ENCODE assay signal across 9 cellular contexts in genomic region chr20:49851234-49851755, GRCh38. TPM values are rescaled to one million over a fixed set of nuclear protein-coding genes. Genes with fewer than 3 reads are reported as not detected.
DNase-seq lines count a peak whose midpoint lies in the region; ATAC-seq and TF ChIP-seq lines count a peak whose summit lies in the region.
"Had no signal": no experiment of that assay in that cellular context is flagged by ENCODE, and none has a peak within 500 bp of the region (broad histone marks: within the 10 kb centered on the region; RNA-seq: fewer than 3 reads in every experiment).

No MANE protein-coding gene starts in this region.

- H3K36me3 ChIP-seq in mesendoderm (ENCODE audit: control insufficient read depth, insufficient read depth, low read length), result no peaks in the 10 kb centered on the region

- no peak overlapping the region for H3K27ac Mint-ChIP-seq in WTC11
- H3K27ac Mint-ChIP-seq in natural killer cell treated with Interleukin-12 subunit alpha and Interleukin-12 subunit beta and Interleukin-15 and Interleukin-18, amount 100 ng/mL, for 72 hours, result peak overlapping the region in 1 of 2 donors; percentile 34

- no peaks in the 10 kb centered on the region for H3K79me2 ChIP-seq in mesendoderm (ENCODE audit: control insufficient read depth, insufficient read depth, low read length)

- H2BK15ac ChIP-seq in mesendoderm (replicated peaks; ENCODE audit: low read depth), result no peak overlapping the region

- H2BK5ac ChIP-seq in mesendoderm (ENCODE audit: low read length), result no peak overlapping the region

- no peak overlapping the region for H4K8ac ChIP-seq in mesendoderm (ENCODE audit: low read depth, low read length)

- TF ChIP-seq CTCF in WTC11 (IDR thresholded peaks at IDR 0.05), result no peak

- no peaks in the 10 kb centered on the region for H3K36me3 Mint-ChIP-seq in WTC11
- peaks cover 18% of the 10 kb centered on the region for H3K36me3 Mint-ChIP-seq in natural killer cell treated with Interleukin-12 subunit alpha and Interleukin-12 subunit beta and Interleukin-15 and Interleukin-18, amount 100 ng/mL, for 72 hours

- H3K4me3 Mint-ChIP-seq in WTC11, result no peak overlapping the region
- H3K4me3 Mint-ChIP-seq in natural killer cell treated with Interleukin-12 subunit alpha and Interleukin-12 subunit beta and Interleukin-15 and Interleukin-18, amount 100 ng/mL, for 72 hours, result no peak overlapping the region

- WGBS in mesendoderm (ENCODE audit: extremely low coverage, insufficient coverage, low lambda C conversion rate), result no CpG with 5 or more reads among the region's 3 CpGs

- H3K18ac ChIP-seq in mesendoderm (ENCODE audit: low read length), result no peak overlapping the region

- no peak overlapping the region for H3K4me3 ChIP-seq in mesendoderm (ENCODE audit: low read length)

- no peak overlapping the region for H3K9ac ChIP-seq in mesendoderm (ENCODE audit: low read length)

- H3K27me3 ChIP-seq in mesendoderm (ENCODE audit: insufficient read depth, low read length, poor library complexity), result no peaks in the 10 kb centered on the region
- H3K27me3 ChIP-seq: BE2C had no signal

- CTCF ChIA-PET in WTC11 (lab: Charles Lee), result interaction anchor here (0.6 to 3.5 kb wide), 3 partner anchors 37 to 241 kb away, joined by 3 to 14 read pairs (median 4); no protein-coding TSS in a partner anchor

- H3K23ac ChIP-seq in mesendoderm (ENCODE audit: low read length), result no peak overlapping the region

- H3K4me1 ChIP-seq in mesendoderm (ENCODE audit: control insufficient read depth, low read depth, low read length), result no peaks in the 10 kb centered on the region

- H3K9me3 Mint-ChIP-seq in WTC11, result no peaks in the 10 kb centered on the region
- no peaks in the 10 kb centered on the region for H3K9me3 Mint-ChIP-seq in natural killer cell treated with Interleukin-12 subunit alpha and Interleukin-12 subunit beta and Interleukin-15 and Interleukin-18, amount 100 ng/mL, for 72 hours

- H2AK5ac ChIP-seq in mesendoderm (ENCODE audit: low read length), result no peak overlapping the region

- H3K4ac ChIP-seq in mesendoderm (ENCODE audit: low read depth, low read length), result no peak overlapping the region

- no peak overlapping the region for H2BK120ac ChIP-seq in mesendoderm (ENCODE audit: low read depth, low read length)

- intact Hi-C loops in left cardiac atrium (cut with DNase I), result loop anchor here in 1 of 2 donors (10.0 kb wide), 1 partner anchor 306 kb away; no protein-coding TSS in a partner anchor

- H3K4me2 ChIP-seq in mesendoderm (ENCODE audit: low read length), result no peak overlapping the region

- H3K56ac ChIP-seq in mesendoderm (ENCODE audit: low read length), result no peak overlapping the region

- ATAC-seq in WTC11, result no peak
- ATAC-seq in left cardiac atrium, result peak; percentile 61 to 84
- no peak for ATAC-seq in natural killer cell treated with Interleukin-12 subunit alpha and Interleukin-12 subunit beta and Interleukin-15 and Interleukin-18, amount 100 ng/mL, for 72 hours
- no peak for ATAC-seq in GM19463 (IDR thresholded peaks at IDR 0.05; ENCODE audit: unreplicated experiment)

- no peaks in the 10 kb centered on the region for H3K79me1 ChIP-seq in mesendoderm (ENCODE audit: low read length)

- peaks cover 39% of the 10 kb centered on the region for H3K4me1 Mint-ChIP-seq in WTC11
- H3K4me1 Mint-ChIP-seq in natural killer cell treated with Interleukin-12 subunit alpha and Interleukin-12 subunit beta and Interleukin-15 and Interleukin-18, amount 100 ng/mL, for 72 hours (ENCODE audit: low read depth in 2 of 2), result peaks cover 0 to 3% of the 10 kb centered on the region in 2 donors

- H3K27ac ChIP-seq in mesendoderm (ENCODE audit: low read depth, low read length), result no peak overlapping the region

- DNase-seq in C1 segment of cervical spinal cord (lab: John Stamatoyannopoulos, UW) (peak in 12 of 14 donors; percentile 12 to 78 (median 61)), WTC11 (ENCODE audit: low spot score) (no peak), left cardiac atrium (no peak), putamen (ENCODE audit: low spot score) (peak; percentile 82), T-helper 1 cell (no peak), mesendoderm (no peak)
- DNase-seq in natural killer cell treated with Interleukin-12 subunit alpha and Interleukin-12 subunit beta and Interleukin-15 and Interleukin-18, amount 100 ng/mL, for 72 hours (ENCODE audit: low spot score), result no peak

- no peak overlapping the region for H4K5ac ChIP-seq in mesendoderm (ENCODE audit: low read length)

- POLR2A ChIA-PET in WTC11 (lab: Charles Lee), result no interaction called here

- no peaks in the 10 kb centered on the region for H3K27me3 Mint-ChIP-seq in WTC11 (ENCODE audit: low read depth)
- no peaks in the 10 kb centered on the region for H3K27me3 Mint-ChIP-seq in natural killer cell treated with Interleukin-12 subunit alpha and Interleukin-12 subunit beta and Interleukin-15 and Interleukin-18, amount 100 ng/mL, for 72 hours

TF ChIP-seq in WTC11, 78 proteins besides CTCF, POLR2A, EP300 and RAD21:
- no peak for TF ChIP-seq ZNF671 (CRISPR knock-in tag; IDR thresholded peaks at IDR 0.05)
- TF ChIP-seq GABPB1 (CRISPR knock-in tag; IDR thresholded peaks at IDR 0.05), result no peak
- TF ChIP-seq FOXK1 (CRISPR knock-in tag; IDR thresholded peaks at IDR 0.05), result no peak
- TF ChIP-seq, protein P1, sequence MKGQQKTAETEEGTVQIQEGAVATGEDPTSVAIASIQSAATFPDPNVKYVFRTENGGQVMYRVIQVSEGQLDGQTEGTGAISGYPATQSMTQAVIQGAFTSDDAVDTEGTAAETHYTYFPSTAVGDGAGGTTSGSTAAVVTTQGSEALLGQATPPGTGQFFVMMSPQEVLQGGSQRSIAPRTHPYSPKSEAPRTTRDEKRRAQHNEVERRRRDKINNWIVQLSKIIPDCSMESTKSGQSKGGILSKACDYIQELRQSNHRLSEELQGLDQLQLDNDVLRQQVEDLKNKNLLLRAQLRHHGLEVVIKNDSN (CRISPR knock-in tag; IDR thresholded peaks at IDR 0.05), result 0 out of 2 replicates have a peak, but pooled peaks have one; percentile 12
- TF ChIP-seq FOXJ3 (CRISPR knock-in tag; IDR thresholded peaks at IDR 0.05; ENCODE audit: borderline replicate concordance), result no peak
- no peak for TF ChIP-seq RELA (CRISPR knock-in tag; IDR thresholded peaks at IDR 0.05; ENCODE audit: borderline replicate concordance)
- TF ChIP-seq JAZF1 (CRISPR knock-in tag; IDR thresholded peaks at IDR 0.05), result no peak

RNA-seq across cellular contexts. Expression of gene SLC9A8, which starts 38.7 kb away (rescaled TPM):
- total RNA-seq in WTC11 (2021), result 6.3 to 6.5 TPM (median 6.5 TPM) in 3 replicates
- 1 to 10 TPM; 6.4 to 6.5 TPM for total RNA-seq in left cardiac atrium
- 10 to 100 TPM; 22.0 to 27.6 TPM for total RNA-seq in natural killer cell treated with Interleukin-12 subunit alpha and Interleukin-12 subunit beta and Interleukin-15 and Interleukin-18, amount 100 ng/mL, for 72 hours
- 3.4 TPM for polyA plus RNA-seq in mesendoderm (2013, experiment 1 of 2)
- 3.3 TPM for polyA plus RNA-seq in mesendoderm (2013, experiment 2 of 2)

Comparison
In these comparisons a context has a peak if more than half of its experiments do, and no peak if none do; other contexts are left out.
1. DNase-seq: peak in C1 segment of cervical spinal cord (12 of 14) and putamen (single experiment); none in WTC11 (single experiment), left cardiac atrium (single experiment), natural killer cell treated with Interleukin-12 subunit alpha and Interleukin-12 subunit beta and Interleukin-15 and Interleukin-18, amount 100 ng/mL, for 72 hours (single experiment), T-helper 1 cell (0 of 5) and mesendoderm (single experiment).
2. ATAC-seq: peak in left cardiac atrium (2 of 2); none in WTC11 (single experiment), natural killer cell treated with Interleukin-12 subunit alpha and Interleukin-12 subunit beta and Interleukin-15 and Interleukin-18, amount 100 ng/mL, for 72 hours (0 of 2) and GM19463 (single experiment).